In the genomic region with DNA sequence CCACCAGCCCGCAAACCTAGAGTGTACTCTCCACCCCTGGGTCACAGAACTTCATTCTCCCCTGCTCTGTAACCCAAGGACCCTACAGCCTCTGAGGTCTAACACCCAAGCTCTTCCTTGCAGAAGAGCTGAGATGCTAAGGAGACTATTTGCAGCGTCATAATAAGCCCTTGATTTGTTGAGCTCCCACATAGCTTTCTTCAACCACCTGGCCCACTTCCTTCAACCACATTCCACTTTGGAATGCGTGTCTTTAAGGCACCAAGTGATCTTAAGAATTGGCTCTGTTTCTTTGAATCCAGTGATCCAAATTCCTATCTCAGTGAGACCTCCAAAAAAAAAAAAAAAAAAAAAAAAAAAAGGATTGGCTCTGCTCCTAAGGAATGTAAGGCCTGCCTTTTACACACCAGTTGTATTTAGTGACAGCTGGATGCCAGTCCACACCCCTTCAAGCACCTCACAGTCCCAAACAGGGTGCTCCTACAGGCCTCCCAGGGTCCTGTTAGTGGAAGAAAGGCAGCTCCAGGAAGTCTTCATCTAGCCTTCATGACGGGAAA, we compare ENCODE assay signal across 16 cellular contexts.
DNase-seq lines count a peak whose midpoint lies in the region; ATAC-seq and TF ChIP-seq lines count a peak whose summit lies in the region.
"Had no signal": no experiment of that assay in that cellular context is flagged by ENCODE, and none has a peak within 500 bp of the region (broad histone marks: within the 10 kb centered on the region; RNA-seq: fewer than 3 reads in every experiment).

No MANE protein-coding gene starts in this region.

- no peak for ATAC-seq in stimulated activated naive B cell treated with anti-CD40 and anti-IgM and Interleukin-4, amounts not matched to agents 10 μg/mL and 1 μg/mL and 100 μg/mL, for 72 hours (replicated peaks)
- ATAC-seq: gastrocnemius medialis had no signal

- H3K27ac ChIP-seq in ectodermal cell (ENCODE audit: insufficient read depth, low read depth, low read length, poor library complexity, severe bottlenecking) (peak overlapping the region; percentile 80), mesenchymal stem cell (ENCODE audit: low read length, poor library complexity, severe bottlenecking) (peak overlapping the region; percentile 82)
- H3K27ac ChIP-seq: BLaER1, coronary artery, gastrocnemius medialis, left ventricle myocardium inferior, Peyer's patch had no signal

- peaks cover 8% of the 10 kb centered on the region for H3K36me3 ChIP-seq in ectodermal cell (ENCODE audit: control insufficient read depth, insufficient read depth, low read length)
- H3K36me3 ChIP-seq in mesenchymal stem cell (ENCODE audit: control insufficient read depth in 1 of 2, insufficient read depth in 2 of 2, low read depth in 1 of 2, low read length in 2 of 2): no peaks in the 10 kb centered on the region
- H3K36me3 ChIP-seq: BLaER1, gastrocnemius medialis, left ventricle myocardium inferior, Peyer's patch had no signal

- no peak for TF ChIP-seq CTCF in AG10803 (conservative IDR thresholded peaks at IDR 0.05; ENCODE audit: low read length)

- H2BK120ac ChIP-seq in mesenchymal stem cell (ENCODE audit: low read depth, low read length): no peak overlapping the region

- H3K9me3 Mint-ChIP-seq in stimulated activated naive B cell treated with anti-CD40 and anti-IgM and Interleukin-4, amounts not matched to agents 10 μg/mL and 1 μg/mL and 100 μg/mL, for 72 hours: no peaks in the 10 kb centered on the region

- H2BK5ac ChIP-seq in mesenchymal stem cell (ENCODE audit: low read depth, low read length, poor library complexity, severe bottlenecking): peak overlapping the region; percentile 67

- H3K27me3 ChIP-seq in ectodermal cell (ENCODE audit: control insufficient read depth, insufficient read depth, low read length, poor library complexity, severe bottlenecking) (no peaks in the 10 kb centered on the region), mesenchymal stem cell (ENCODE audit: control insufficient read depth in 1 of 2, insufficient read depth in 1 of 2, low read length in 2 of 2) (no peaks in the 10 kb centered on the region)
- H3K27me3 ChIP-seq: BLaER1, gastrocnemius medialis, Peyer's patch had no signal

- H3K4me1 ChIP-seq in ectodermal cell (ENCODE audit: control insufficient read depth, insufficient read depth, low read length): peaks cover 36% of the 10 kb centered on the region
- H3K4me1 ChIP-seq in mesenchymal stem cell (ENCODE audit: control insufficient read depth, insufficient read depth, low read depth, low read length): peaks cover 12% of the 10 kb centered on the region
- H3K4me1 ChIP-seq: Peyer's patch had no signal

- H4K8ac ChIP-seq in mesenchymal stem cell (ENCODE audit: low read length): no peak overlapping the region

- no peaks in the 10 kb centered on the region for H3K9me3 ChIP-seq in ectodermal cell (ENCODE audit: control insufficient read depth, low read length)
- no peaks in the 10 kb centered on the region for H3K9me3 ChIP-seq in mesenchymal stem cell (ENCODE audit: control insufficient read depth, low read length)
- H3K9me3 ChIP-seq: BLaER1, gastrocnemius medialis, left ventricle myocardium inferior, Peyer's patch had no signal

- DNase-seq in AG10803 (ENCODE audit: low read depth) (peak; percentile 96), LHCN-M2 (ENCODE audit: low read depth) (peak; percentile 71), mesenchymal stem cell (peak; percentile 27), amygdala (lab: John Stamatoyannopoulos, UW) (no peak), G401 (ENCODE audit: low spot score) (no peak), retina (no peak)
- no peak for DNase-seq in stimulated activated naive B cell treated with anti-CD40 and anti-IgM and Interleukin-4, amounts not matched to agents 10 μg/mL and 1 μg/mL and 100 μg/mL, for 72 hours
- DNase-seq: activated naive CD4-positive, alpha-beta T cell treated with anti-CD3 and anti-CD28 coated beads, Interleukin-2, amount 50 U/mL, for 16 hours; gastrocnemius medialis; left ventricle myocardium inferior; NCI-H2227 treated with DMSO at 0.1 percent for 48 hours; Peyer's patch; T-helper 9 cell had no signal

- H3K27me3 Mint-ChIP-seq in stimulated activated naive B cell treated with anti-CD40 and anti-IgM and Interleukin-4, amounts not matched to agents 10 μg/mL and 1 μg/mL and 100 μg/mL, for 72 hours: no peaks in the 10 kb centered on the region

- H3K4me2 ChIP-seq in mesenchymal stem cell (ENCODE audit: low read length, poor library complexity, severe bottlenecking): no peak overlapping the region
- H3K4me2 ChIP-seq: BLaER1 had no signal

- H3K14ac ChIP-seq in mesenchymal stem cell (ENCODE audit: low read length in 2 of 2): peak overlapping the region in 1 of 2 experiments; percentile 48

- peak overlapping the region in 1 of 2 experiments; percentile 51 for H3K4ac ChIP-seq in mesenchymal stem cell (ENCODE audit: low read depth in 1 of 2, low read length in 2 of 2)

- no peaks in the 10 kb centered on the region for H3K79me1 ChIP-seq in mesenchymal stem cell (replicated peaks; ENCODE audit: low read length, poor library complexity, severe bottlenecking)

- no peak overlapping the region for H3K4me3 Mint-ChIP-seq in stimulated activated naive B cell treated with anti-CD40 and anti-IgM and Interleukin-4, amounts not matched to agents 10 μg/mL and 1 μg/mL and 100 μg/mL, for 72 hours

- H3K23ac ChIP-seq in mesenchymal stem cell (ENCODE audit: low read length in 2 of 2): no peak overlapping the region

- peaks cover 12 to 24% of the 10 kb centered on the region in 2 donors for H3K36me3 Mint-ChIP-seq in stimulated activated naive B cell treated with anti-CD40 and anti-IgM and Interleukin-4, amounts not matched to agents 10 μg/mL and 1 μg/mL and 100 μg/mL, for 72 hours

- H3K18ac ChIP-seq in mesenchymal stem cell (ENCODE audit: low read depth in 1 of 2, low read length in 2 of 2): peak overlapping the region; percentile 3 to 21

- no peak overlapping the region for H2AFZ ChIP-seq in mesenchymal stem cell (ENCODE audit: low read depth, low read length)

- no peak overlapping the region for H2BK15ac ChIP-seq in mesenchymal stem cell (ENCODE audit: low read depth, poor library complexity, severe bottlenecking)

- H3K4me3 ChIP-seq in AG10803 (ENCODE audit: low read length) (no peak overlapping the region), ectodermal cell (ENCODE audit: insufficient read depth, low read depth, low read length) (no peak overlapping the region), mesenchymal stem cell (ENCODE audit: insufficient read depth in 1 of 2, low read depth in 1 of 2, low read length in 2 of 2) (no peak overlapping the region)
- H3K4me3 ChIP-seq: BLaER1, coronary artery, gastrocnemius medialis, left ventricle myocardium inferior, Peyer's patch had no signal

- peak overlapping the region in 1 of 2 experiments; percentile 78 for H2BK12ac ChIP-seq in mesenchymal stem cell (ENCODE audit: low read length in 2 of 2)

- H3K27ac Mint-ChIP-seq in stimulated activated naive B cell treated with anti-CD40 and anti-IgM and Interleukin-4, amounts not matched to agents 10 μg/mL and 1 μg/mL and 100 μg/mL, for 72 hours: no peak overlapping the region

- H3K4me1 Mint-ChIP-seq in stimulated activated naive B cell treated with anti-CD40 and anti-IgM and Interleukin-4, amounts not matched to agents 10 μg/mL and 1 μg/mL and 100 μg/mL, for 72 hours: peaks cover 5 to 12% of the 10 kb centered on the region in 2 donors

- H2AK5ac ChIP-seq in mesenchymal stem cell (ENCODE audit: low read length, severe bottlenecking): peak overlapping the region; percentile 95

- H4K91ac ChIP-seq in mesenchymal stem cell (ENCODE audit: low read length): peak overlapping the region; percentile 1

- in situ Hi-C loops in G401 (cut with HindIII; ENCODE audit: low sequenced_read_pairs): no loop called here

- no peak overlapping the region for H3K9ac ChIP-seq in mesenchymal stem cell (ENCODE audit: low read length)
- H3K9ac ChIP-seq: BLaER1 had no signal

- WGBS in ectodermal cell, 2 experiments: 39 to 49% methylated on average over 4 of the region's 4 CpGs
- WGBS in mesenchymal stem cell: 71% methylated on average over 4 of the region's 4 CpGs

Comparison
In these comparisons a context has a peak if more than half of its experiments do, and no peak if none do; other contexts are left out.
1. DNase-seq: peak in AG10803 (single experiment), LHCN-M2 (single experiment) and mesenchymal stem cell (single experiment); none in amygdala (0 of 56), G401 (single experiment), stimulated activated naive B cell treated with anti-CD40 and anti-IgM and Interleukin-4, amounts not matched to agents 10 μg/mL and 1 μg/mL and 100 μg/mL, for 72 hours (single experiment) and retina (single experiment).